Comparison of ENCODE assay signal across 1 cellular context in genomic region chr14:52844262-52845060, GRCh38.
A peak's percentile ranks its signal among the peaks of the same experiment; 100 is the strongest.
TF ChIP-seq lines count a peak whose summit lies in the region.

No MANE protein-coding gene starts in this region.

TF ChIP-seq in GM23338, 12 proteins besides CTCF, POLR2A, EP300 and RAD21 (continued from another document):
- TF ChIP-seq ZNF462 (CRISPR knock-in tag; IDR thresholded peaks at IDR 0.05) (0 out of 2 replicates have a peak, but pooled peaks have one; percentile 18), ZNF331 (CRISPR knock-in tag; IDR thresholded peaks at IDR 0.05; ENCODE audit: low read depth) (no peak)
